14 cellular contexts compared by ENCODE assay signal in the genomic region with DNA sequence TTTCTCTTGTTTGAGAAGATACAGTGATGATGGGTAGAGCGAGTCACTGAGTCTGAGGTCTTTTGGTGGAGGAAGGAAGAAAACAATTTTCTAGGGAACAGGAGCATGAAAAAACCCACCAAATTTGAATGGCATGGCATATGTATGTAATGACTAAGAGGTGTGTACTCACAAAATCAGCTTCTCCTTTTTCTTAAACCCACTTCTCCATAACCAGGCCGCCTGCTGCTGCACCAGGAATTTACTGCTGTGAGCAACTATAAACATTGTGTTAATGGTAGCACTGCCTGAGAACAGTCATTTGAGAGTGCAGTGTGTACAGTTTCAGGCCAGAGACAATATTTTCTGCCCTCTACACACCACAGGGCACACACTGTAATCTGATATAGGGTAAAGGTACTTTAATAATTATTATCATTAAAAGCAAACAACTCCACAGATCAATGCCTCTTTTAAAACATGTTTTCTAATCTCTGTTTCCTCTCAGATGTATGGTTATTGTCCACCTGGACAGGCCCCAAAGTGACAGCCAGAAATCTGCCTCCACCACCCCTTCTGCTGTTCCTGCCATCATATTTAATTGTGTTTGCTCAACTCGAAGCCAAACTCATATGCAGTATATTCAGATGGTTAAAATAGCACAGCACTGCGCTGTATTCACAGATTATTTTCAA.
DNase-seq lines count a peak whose midpoint lies in the region; ATAC-seq and TF ChIP-seq lines count a peak whose summit lies in the region.
"Had no signal": no experiment of that assay in that cellular context is flagged by ENCODE, and none has a peak within 500 bp of the region (broad histone marks: within the 10 kb centered on the region; RNA-seq: fewer than 3 reads in every experiment).

No MANE protein-coding gene starts in this region.

- H2AFZ ChIP-seq in OCI-LY3 (ENCODE audit: low read depth, low read length) = no peak overlapping the region

- H3K36me3 ChIP-seq in OCI-LY3 (replicated peaks; ENCODE audit: low read depth, low read length) (no peaks in the 10 kb centered on the region), left lung (no peaks in the 10 kb centered on the region)
- H3K36me3 ChIP-seq in CD4-positive, alpha-beta memory T cell (ENCODE audit: insufficient read depth, low read length) = no peaks in the 10 kb centered on the region
- H3K36me3 ChIP-seq: gastroesophageal sphincter, suprapubic skin had no signal

- POLR2A ChIA-PET in CD4-positive, alpha-beta memory T cell (lab: Charles Lee; ENCODE audit: partially characterized antibody) = no interaction called here

- H3K27me3 ChIP-seq in OCI-LY3 (ENCODE audit: low read depth, low read length) = no peaks in the 10 kb centered on the region
- no peaks in the 10 kb centered on the region for H3K27me3 ChIP-seq in left lung
- H3K27me3 ChIP-seq in CD4-positive, alpha-beta memory T cell (ENCODE audit: insufficient read depth, low read length) = no peaks in the 10 kb centered on the region
- H3K27me3 ChIP-seq: gastroesophageal sphincter, suprapubic skin had no signal

- H3K27ac Mint-ChIP-seq in CD4-positive, alpha-beta memory T cell = no peak overlapping the region
- H3K27ac Mint-ChIP-seq in Calu3 (ENCODE audit: unreplicated experiment) = no peak overlapping the region
- H3K27ac Mint-ChIP-seq: activated CD8-positive, alpha-beta T cell treated with anti-CD3 and anti-CD28 coated beads, Interleukin-2, amount 10 ng/mL, durations not matched to agents 7 days and 5 days; CD4-positive, CD25-positive, alpha-beta regulatory T cell had no signal

- no peaks in the 10 kb centered on the region for H3K4me1 Mint-ChIP-seq in CD4-positive, alpha-beta memory T cell
- no peaks in the 10 kb centered on the region for H3K4me1 Mint-ChIP-seq in Calu3 (ENCODE audit: low read depth, unreplicated experiment)
- H3K4me1 Mint-ChIP-seq: CD4-positive, CD25-positive, alpha-beta regulatory T cell; naive B cell had no signal

- H3K27me3 Mint-ChIP-seq in CD4-positive, alpha-beta memory T cell = no peaks in the 10 kb centered on the region
- no peaks in the 10 kb centered on the region for H3K27me3 Mint-ChIP-seq in Calu3 (ENCODE audit: unreplicated experiment)
- H3K27me3 Mint-ChIP-seq: CD4-positive, CD25-positive, alpha-beta regulatory T cell; naive B cell had no signal

- in situ Hi-C loops in ACHN (cut with HindIII; ENCODE audit: low pct_ligation_motif_present, low pct_unique_long_range_greater_than_20kb, low sequenced_read_pairs) = no loop called here

- no peak for TF ChIP-seq CTCF in OCI-LY3 (IDR thresholded peaks at IDR 0.05; ENCODE audit: low read depth, low read length)
- TF ChIP-seq CTCF in left lung (IDR thresholded peaks at IDR 0.05) = no peak
- no peak for TF ChIP-seq CTCF in Calu3 (IDR thresholded peaks at IDR 0.05; ENCODE audit: unreplicated experiment)

- no peak overlapping the region for H3K9ac ChIP-seq in OCI-LY3 (ENCODE audit: low read length)

- CTCF ChIA-PET in CD4-positive, alpha-beta memory T cell (lab: Charles Lee; ENCODE audit: partially characterized antibody) = no interaction called here
- CTCF ChIA-PET in Calu3 (lab: Charles Lee) = no interaction called here

- no peak overlapping the region for H3K4me3 Mint-ChIP-seq in CD4-positive, alpha-beta memory T cell
- no peak overlapping the region for H3K4me3 Mint-ChIP-seq in Calu3 (ENCODE audit: low read depth, unreplicated experiment)
- H3K4me3 Mint-ChIP-seq: activated CD8-positive, alpha-beta T cell treated with anti-CD3 and anti-CD28 coated beads, Interleukin-2, amount 10 ng/mL, durations not matched to agents 7 days and 5 days; CD4-positive, CD25-positive, alpha-beta regulatory T cell; naive B cell had no signal

- H3K9me3 ChIP-seq in OCI-LY3 (ENCODE audit: insufficient read depth, low read length) = no peaks in the 10 kb centered on the region
- no peaks in the 10 kb centered on the region for H3K9me3 ChIP-seq in left lung
- H3K9me3 ChIP-seq in CD4-positive, alpha-beta memory T cell (ENCODE audit: control insufficient read depth in 1 of 2, low read length in 2 of 2) = no peaks in the 10 kb centered on the region
- H3K9me3 ChIP-seq: gastroesophageal sphincter, suprapubic skin had no signal

- H3K4me2 ChIP-seq in OCI-LY3 (ENCODE audit: low read length) = 0 out of 2 replicates have a peak overlapping the region, but pooled peaks have one; percentile 5

- intact Hi-C loops in left lung (cut with DNase I) (no loop called here), Calu3 (cut with micrococcal nuclease; ENCODE audit: unreplicated experiment) (no loop called here)
- intact Hi-C loops in CD4-positive, alpha-beta memory T cell (cut with micrococcal nuclease) = no loop called here

- no peaks in the 10 kb centered on the region for H3K79me2 ChIP-seq in OCI-LY3 (ENCODE audit: low read length)

- no peaks in the 10 kb centered on the region for H4K20me1 ChIP-seq in OCI-LY3 (ENCODE audit: insufficient read depth, low read length)

- ATAC-seq in left lung (peak; percentile 45), HG03280 (IDR thresholded peaks at IDR 0.05; ENCODE audit: unreplicated experiment) (no peak)
- ATAC-seq: activated CD8-positive, alpha-beta T cell treated with anti-CD3 and anti-CD28 coated beads, Interleukin-2, amount 10 ng/mL, durations not matched to agents 7 days and 5 days; gastroesophageal sphincter; sciatic nerve had no signal

- DNase-seq in Daoy (ENCODE audit: low read depth) (peak; percentile 1), NCI-H1092 (lab: John Stamatoyannopoulos, UW) (peak; percentile 66), left lung (no peak), ACHN (no peak), Calu3 (no peak)
- no peak for DNase-seq in CD4-positive, alpha-beta memory T cell
- DNase-seq: activated CD8-positive, alpha-beta T cell treated with anti-CD3 and anti-CD28 coated beads, Interleukin-2, amount 10 ng/mL, durations not matched to agents 7 days and 5 days; CD4-positive, CD25-positive, alpha-beta regulatory T cell; naive B cell had no signal

- BruUV-seq in Calu3 (replicated peaks; lab: Mats Ljungman, UMichigan) = no TSS peak

- H3K4me1 ChIP-seq in OCI-LY3 (ENCODE audit: low read length) (peaks cover 7% of the 10 kb centered on the region), left lung (no peaks in the 10 kb centered on the region)
- H3K4me1 ChIP-seq in CD4-positive, alpha-beta memory T cell (ENCODE audit: insufficient read depth, low read length) = no peaks in the 10 kb centered on the region
- H3K4me1 ChIP-seq: gastroesophageal sphincter, suprapubic skin had no signal

- H3K4me3 ChIP-seq in OCI-LY3 (ENCODE audit: low read length) (no peak overlapping the region), left lung (no peak overlapping the region)
- H3K4me3 ChIP-seq in CD4-positive, alpha-beta memory T cell (ENCODE audit: low read length in 2 of 2) = no peak overlapping the region
- H3K4me3 ChIP-seq: gastroesophageal sphincter, suprapubic skin had no signal

- H3K9me3 Mint-ChIP-seq in CD4-positive, alpha-beta memory T cell = peaks cover 0 to 2% (median 0%) of the 10 kb centered on the region in 8 donors
- no peaks in the 10 kb centered on the region for H3K9me3 Mint-ChIP-seq in Calu3 (ENCODE audit: low read depth, unreplicated experiment)

- H3K27ac ChIP-seq in OCI-LY3 (ENCODE audit: low read length) (no peak overlapping the region), left lung (no peak overlapping the region)
- H3K27ac ChIP-seq in CD4-positive, alpha-beta memory T cell (ENCODE audit: low read depth, low read length) = no peak overlapping the region
- H3K27ac ChIP-seq: gastroesophageal sphincter, suprapubic skin had no signal

- H3K36me3 Mint-ChIP-seq in CD4-positive, alpha-beta memory T cell = peaks cover 0 to 6% of the 10 kb centered on the region in 2 donors
- no peaks in the 10 kb centered on the region for H3K36me3 Mint-ChIP-seq in Calu3 (ENCODE audit: insufficient read depth, unreplicated experiment)
- H3K36me3 Mint-ChIP-seq: CD4-positive, CD25-positive, alpha-beta regulatory T cell had no signal

Comparison
In these comparisons a context has a peak if more than half of its experiments do, and no peak if none do; other contexts are left out.
1. DNase-seq: peak in Daoy (single experiment) and NCI-H1092 (single experiment); none in left lung (0 of 2), CD4-positive, alpha-beta memory T cell (0 of 5), ACHN (single experiment) and Calu3 (single experiment).